ENCODE assay signal across 31 cellular contexts in genomic region chr3:103203431-103203830, GRCh38.
"Had no signal": no experiment of that assay in that cellular context is flagged by ENCODE, and none has a peak within 500 bp of the region (broad histone marks: within the 10 kb centered on the region; RNA-seq: fewer than 3 reads in every experiment).

No MANE protein-coding gene starts in this region.

- H3K4me3 ChIP-seq: adrenal gland, body of pancreas, breast epithelium had no signal

- ATAC-seq: activated CD8-positive, alpha-beta T cell treated with anti-CD3 and anti-CD28 coated beads for 36 hours; activated naive CD4-positive, alpha-beta T cell treated with anti-CD3 and anti-CD28 coated beads, Interleukin-2, amount 50 U/mL, for 72 hours; activated T-cell treated with anti-CD3 and anti-CD28 coated beads, Interleukin-2, amount 50 U/mL, for 4 hours; activated T-cell treated with anti-CD3 and anti-CD28 coated beads, Interleukin-2, amount 50 U/mL, for 72 hours; activated T-helper 17 cell treated with anti-CD3 and anti-CD28 coated beads, Interleukin-2, amount 50 U/mL, for 72 hours; body of pancreas had no signal

- H3K27ac ChIP-seq: adrenal gland, body of pancreas, brain microvascular endothelial cell, breast epithelium, VCaP had no signal

- H3K27me3 ChIP-seq: adrenal gland, body of pancreas, brain microvascular endothelial cell, breast epithelium had no signal

- DNase-seq: activated B cell treated with CpG ODN at 0.5 μM for 24 hours; activated CD4-positive, alpha-beta memory T cell treated with anti-CD3 and anti-CD28 coated beads for 36 hours; activated CD4-positive, alpha-beta T cell treated with anti-CD3 and anti-CD28 coated beads for 4 hours; activated CD4-positive, alpha-beta T cell treated with anti-CD3 and anti-CD28 coated beads, Interleukin-2, amount 10 ng/mL, durations not matched to agents 24 days and 14 days; activated CD4-positive, alpha-beta T cell treated with anti-CD3 and anti-CD28 coated beads, Interleukin-2, amount 50 U/mL, for 1 hour; activated CD4-positive, alpha-beta T cell treated with anti-CD3 and anti-CD28 coated beads, Interleukin-2, amount 50 U/mL, for 4 hours; activated CD4-positive, CD25-positive, alpha-beta regulatory T cell treated with anti-CD3 and anti-CD28 coated beads, Interleukin-2, amount 50 U/mL, for 72 hours; activated CD8-positive, alpha-beta memory T cell treated with anti-CD3 and anti-CD28 coated beads, Interleukin-2, amount 50 U/mL, for 4 hours; activated CD8-positive, alpha-beta T cell treated with anti-CD3 and anti-CD28 coated beads for 36 hours; activated effector memory CD4-positive, alpha-beta T cell treated with anti-CD3 and anti-CD28 coated beads, Interleukin-2, amount 50 U/mL, for 16 hours; activated gamma-delta T cell treated with Interleukin-2 at 50 U/mL for 16 hours; activated naive CD4-positive, alpha-beta T cell; activated naive CD4-positive, alpha-beta T cell treated with anti-CD3 and anti-CD28 coated beads for 36 hours; activated naive CD4-positive, alpha-beta T cell treated with anti-CD3 and anti-CD28 coated beads, Interleukin-2, amount 50 U/mL, for 16 hours; activated naive CD8-positive, alpha-beta T cell treated with anti-CD3 and anti-CD28 coated beads for 36 hours; activated T-cell treated with anti-CD3 and anti-CD28 coated beads for 4 hours; activated T-cell treated with anti-CD3 and anti-CD28 coated beads, Interleukin-2, amount 50 U/mL, for 1 hour; activated T-cell treated with anti-CD3 and anti-CD28 coated beads, Interleukin-2, amount 50 U/mL, for 4 hours; activated T-cell treated with anti-CD3 and anti-CD28 coated beads, Interleukin-2, amount 50 U/mL, for 72 hours; adrenal gland; amniotic stem cell; aorta; body of pancreas; brain microvascular endothelial cell; central memory CD4-positive, alpha-beta T cell; T-helper 2 cell; T-helper 9 cell had no signal

- H3K36me3 ChIP-seq: adrenal gland, brain microvascular endothelial cell, breast epithelium had no signal

- H3K4me1 ChIP-seq: adrenal gland, body of pancreas, breast epithelium had no signal

- H3K9me3 ChIP-seq: body of pancreas, breast epithelium had no signal
